Comparison of ENCODE assay signal across 29 cellular contexts in the genomic region with DNA sequence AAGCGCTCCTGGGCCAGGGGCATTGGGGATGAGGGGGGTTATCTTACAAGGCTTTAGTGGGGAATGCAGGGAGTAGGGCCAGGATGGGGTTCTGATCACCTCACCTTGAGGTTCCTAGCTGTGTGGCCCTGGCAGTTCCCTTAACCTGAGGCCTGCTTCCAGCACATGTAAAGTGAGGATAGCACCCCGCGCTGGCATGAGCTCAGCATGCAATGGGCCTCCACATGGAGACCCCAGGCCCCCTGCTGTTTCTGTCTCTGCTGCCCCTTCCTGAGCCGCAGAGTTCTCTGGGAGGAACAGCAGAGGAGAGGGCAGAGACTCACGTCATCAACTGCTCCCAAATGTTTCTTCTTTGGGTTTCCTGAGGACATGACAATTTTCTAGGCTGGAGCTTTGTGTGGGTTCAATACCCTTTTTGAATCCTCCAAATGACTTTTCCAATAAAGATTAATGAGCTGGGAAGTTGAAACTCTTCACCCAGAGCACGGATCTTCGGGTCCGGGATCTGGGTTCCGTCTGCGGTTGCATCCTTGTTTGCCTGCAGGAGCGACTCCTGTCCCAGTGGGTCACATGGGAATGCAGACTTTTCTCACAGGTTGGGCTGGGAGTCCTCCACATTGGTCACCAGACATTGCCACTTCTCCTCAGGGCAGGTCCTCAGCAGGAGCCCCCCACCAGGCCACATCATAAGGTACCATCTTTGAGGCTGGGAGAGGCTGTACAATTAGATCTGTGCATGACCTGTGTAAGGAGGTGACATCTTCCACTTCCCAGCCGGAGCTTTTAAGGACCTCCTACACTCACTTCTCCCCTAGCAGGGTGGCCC. TPM values are rescaled to one million over a fixed set of nuclear protein-coding genes. Genes with fewer than 3 reads are reported as not detected.
"Had no signal": no experiment of that assay in that cellular context is flagged by ENCODE, and none has a peak within 500 bp of the region (broad histone marks: within the 10 kb centered on the region; RNA-seq: fewer than 3 reads in every experiment).

No MANE protein-coding gene starts in this region.

- H3K9me3 ChIP-seq: gastrocnemius medialis, neutrophil, pancreas, sigmoid colon, upper lobe of left lung had no signal

- H3K36me3 ChIP-seq: gastrocnemius medialis, neutrophil, pancreas, sigmoid colon, upper lobe of left lung, WERI-Rb-1 had no signal

- H3K36me3 Mint-ChIP-seq: activated naive CD8-positive, alpha-beta T cell treated with anti-CD3 and anti-CD28 coated beads for 36 hours; natural killer cell; T-cell had no signal

- H3K27ac ChIP-seq: gastrocnemius medialis, neutrophil, pancreas, sigmoid colon, upper lobe of left lung, WERI-Rb-1 had no signal

- H3K27ac Mint-ChIP-seq: activated CD4-positive, alpha-beta T cell treated with anti-CD3 and anti-CD28 coated beads, Interleukin-2, amount 10 ng/mL, durations not matched to agents 7 days and 5 days; activated CD8-positive, alpha-beta T cell treated with anti-CD3 and anti-CD28 coated beads for 36 hours; activated naive CD8-positive, alpha-beta T cell treated with anti-CD3 and anti-CD28 coated beads for 36 hours; natural killer cell; T-cell; T-helper 2 cell treated with Interferon-gamma antibody and Interleukin-4, amounts not matched to agents 5 μg/mL and 100 μg/mL, for 36 hours had no signal

- H3K27me3 ChIP-seq: pancreas, sigmoid colon, upper lobe of left lung had no signal

- ATAC-seq: activated CD8-positive, alpha-beta T cell treated with anti-CD3 and anti-CD28 coated beads for 36 hours; activated T-cell treated with anti-CD3 and anti-CD28 coated beads, Interleukin-2, amount 50 U/mL, for 4 hours; esophagus mucosa; gastrocnemius medialis; left ventricle myocardium superior; natural killer cell; pancreas; SK-N-SH treated with all-trans-retinoic acid at 6 μM for 48 hours; stimulated activated naive CD8-positive, alpha-beta T cell treated with anti-CD3 and anti-CD28 coated beads, Interleukin-15, Interleukin-2, amounts not matched to agents 100 U/mL and 50 U/mL, for 24 hours; T-cell had no signal

- H3K4me1 ChIP-seq: pancreas had no signal

- H3K27me3 Mint-ChIP-seq: activated CD4-positive, alpha-beta T cell treated with anti-CD3 and anti-CD28 coated beads, Interleukin-2, amount 10 ng/mL, durations not matched to agents 7 days and 5 days had no signal

- DNase-seq: activated CD4-positive, alpha-beta T cell treated with anti-CD3 and anti-CD28 coated beads, Interleukin-2, amount 10 ng/mL, durations not matched to agents 7 days and 5 days; activated CD4-positive, CD25-positive, alpha-beta regulatory T cell treated with anti-CD3 and anti-CD28 coated beads, Interleukin-2, amount 50 U/mL, for 72 hours; activated CD8-positive, alpha-beta T cell treated with anti-CD3 and anti-CD28 coated beads for 36 hours; activated naive CD4-positive, alpha-beta T cell treated with Interleukin-2 at 50 U/mL for 16 hours; activated naive CD8-positive, alpha-beta T cell treated with anti-CD3 and anti-CD28 coated beads for 36 hours; activated T-cell treated with anti-CD3 and anti-CD28 coated beads, Interleukin-2, amount 50 U/mL, for 4 hours; amniotic stem cell; dermis blood vessel endothelial cell; effector CD8-positive, alpha-beta T cell; gastrocnemius medialis; hippocampal formation; left ventricle myocardium superior; mammary epithelial cell; midbrain; natural killer cell; pancreas; sigmoid colon; stimulated activated CD4-positive, alpha-beta T cell treated with anti-CD3 and anti-CD28 coated beads, Interleukin-4, amount 100 ng/mL, for 1 hour; stimulated activated naive CD8-positive, alpha-beta T cell treated with anti-CD3 and anti-CD28 coated beads, Interleukin-15, Interleukin-2, amounts not matched to agents 100 U/mL and 50 U/mL, for 24 hours; T-cell had no signal

- H3K4me3 ChIP-seq: gastrocnemius medialis, pancreas, sigmoid colon, upper lobe of left lung had no signal

- H3K9me3 Mint-ChIP-seq: activated CD4-positive, alpha-beta T cell treated with anti-CD3 and anti-CD28 coated beads, Interleukin-2, amount 10 ng/mL, durations not matched to agents 7 days and 5 days; activated CD8-positive, alpha-beta T cell treated with anti-CD3 and anti-CD28 coated beads for 36 hours; activated naive CD8-positive, alpha-beta T cell treated with anti-CD3 and anti-CD28 coated beads for 36 hours; activated T-cell treated with anti-CD3 and anti-CD28 coated beads, Interleukin-2, amount 50 U/mL, for 4 hours; natural killer cell; T-cell; T-helper 2 cell treated with Interferon-gamma antibody and Interleukin-4, amounts not matched to agents 5 μg/mL and 100 μg/mL, for 36 hours had no signal

- H3K4me3 Mint-ChIP-seq: activated CD4-positive, alpha-beta T cell treated with anti-CD3 and anti-CD28 coated beads, Interleukin-2, amount 10 ng/mL, durations not matched to agents 7 days and 5 days; activated CD8-positive, alpha-beta T cell treated with anti-CD3 and anti-CD28 coated beads for 36 hours; activated naive CD8-positive, alpha-beta T cell treated with anti-CD3 and anti-CD28 coated beads for 36 hours; activated T-cell treated with anti-CD3 and anti-CD28 coated beads, Interleukin-2, amount 50 U/mL, for 4 hours; natural killer cell; T-cell; T-helper 2 cell treated with Interferon-gamma antibody and Interleukin-4, amounts not matched to agents 5 μg/mL and 100 μg/mL, for 36 hours had no signal

RNA-seq across cellular contexts. Expression of a gene that starts 8.3 kb away (rescaled TPM):
- total RNA-seq: activated CD4-positive, alpha-beta T cell treated with anti-CD3 and anti-CD28 coated beads, Interleukin-2, amount 10 ng/mL, durations not matched to agents 7 days and 5 days; activated CD8-positive, alpha-beta T cell treated with anti-CD3 and anti-CD28 coated beads for 36 hours; activated naive CD8-positive, alpha-beta T cell treated with anti-CD3 and anti-CD28 coated beads for 36 hours; activated T-cell treated with anti-CD3 and anti-CD28 coated beads, Interleukin-2, amount 50 U/mL, for 4 hours; bronchial epithelial cell; dermis blood vessel endothelial cell; endothelial cell of umbilical vein; esophagus mucosa; gastrocnemius medialis; left ventricle myocardium superior; mammary epithelial cell; natural killer cell; pancreas; sigmoid colon; subcutaneous adipose tissue; T-cell; upper lobe of left lung had no signal
- polyA plus RNA-seq: endothelial cell of umbilical vein, mammary epithelial cell, pancreas had no signal
